Comparison of ENCODE assay signal across 9 cellular contexts in the genomic region with DNA sequence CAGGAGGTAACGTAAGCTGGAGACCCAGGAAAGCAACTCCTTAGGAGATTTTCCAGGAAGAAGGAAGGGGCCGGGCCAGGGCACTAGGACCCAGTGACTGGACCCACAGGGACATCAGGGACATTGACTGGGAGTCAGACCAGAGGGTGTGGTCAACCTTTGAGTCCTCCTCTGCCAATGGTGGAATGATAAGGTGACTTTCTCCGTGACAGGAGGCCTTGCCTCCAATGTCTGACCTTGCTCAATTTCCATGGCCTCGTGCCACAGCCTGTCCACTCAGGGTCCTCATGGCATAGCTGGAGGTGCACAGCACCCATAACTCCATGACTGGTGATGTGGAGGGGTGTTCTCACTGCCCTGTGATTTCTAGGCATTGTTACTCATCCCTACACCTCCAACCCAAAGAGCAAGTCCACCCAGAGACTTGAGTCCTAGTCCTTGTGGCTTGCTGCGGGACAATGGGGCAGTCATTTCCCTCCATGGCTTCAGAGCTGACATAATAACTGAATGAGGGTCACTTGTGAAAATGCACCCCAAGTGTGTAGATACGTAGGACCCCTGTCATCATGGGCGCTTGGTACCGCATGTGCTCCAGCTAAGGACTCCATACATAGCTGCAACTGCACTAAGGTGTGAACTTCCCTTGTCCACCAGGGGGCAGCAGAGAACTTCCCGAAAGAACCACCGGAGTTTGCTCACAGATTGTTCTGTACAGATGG.
DNase-seq lines count a peak whose midpoint lies in the region; ATAC-seq and TF ChIP-seq lines count a peak whose summit lies in the region.
"Had no signal": no experiment of that assay in that cellular context is flagged by ENCODE, and none has a peak within 500 bp of the region (broad histone marks: within the 10 kb centered on the region; RNA-seq: fewer than 3 reads in every experiment).

No MANE protein-coding gene starts in this region.

- H3K27ac ChIP-seq in brain microvascular endothelial cell: no peak overlapping the region
- H3K27ac ChIP-seq: BLaER1 treated with 17β-estradiol and CSF1 and Interleukin-3, amounts not matched to agents 10 nM and 100 nM had no signal

- TF ChIP-seq CTCF in brain microvascular endothelial cell (IDR thresholded peaks at IDR 0.05; ENCODE audit: low read depth, low read length, missing control alignments): peak; percentile 93

- peak; percentile 74 for ATAC-seq in HG03039 (IDR thresholded peaks at IDR 0.05; ENCODE audit: unreplicated experiment)

- H3K36me3 ChIP-seq in brain microvascular endothelial cell (replicated peaks): no peaks in the 10 kb centered on the region
- H3K36me3 ChIP-seq: BLaER1 treated with 17β-estradiol and CSF1 and Interleukin-3, amounts not matched to agents 10 nM and 100 nM had no signal

- DNase-seq in NK-92 treated with Interleukin-12 subunit alpha and Interleukin-12 subunit beta, amount 100 ng/mL, for 24 hours (lab: John Stamatoyannopoulos, UW): peak; percentile 39
- DNase-seq in NK-92 (lab: John Stamatoyannopoulos, UW; ENCODE audit: unreplicated experiment) (no peak), NCI-H2171 (lab: John Stamatoyannopoulos, UW) (peak; percentile 86), UCSD-AML1 (lab: John Stamatoyannopoulos, UW; ENCODE audit: unreplicated experiment) (peak; percentile 58), brain microvascular endothelial cell (peak; percentile 88), iPS-NIHi7 (ENCODE audit: extremely low spot score) (peak; percentile 92)
- DNase-seq in stimulated activated CD4-positive, alpha-beta T cell treated with anti-CD3 and anti-CD28 coated beads, Interleukin-12 subunit alpha, Interleukin-12 subunit beta, amount 100 ng/mL, for 24 hours (ENCODE audit: low read depth in 2 of 2): peak; percentile 58 to 87

- in situ Hi-C loops in brain microvascular endothelial cell (cut with HindIII; ENCODE audit: low pct_ligation_motif_present, low sequenced_read_pairs): no loop called here

- H3K4me3 ChIP-seq in brain microvascular endothelial cell (ENCODE audit: low read depth, low read length): no peak overlapping the region
- H3K4me3 ChIP-seq: BLaER1 treated with 17β-estradiol and CSF1 and Interleukin-3, amounts not matched to agents 10 nM and 100 nM had no signal

- H3K27me3 ChIP-seq in brain microvascular endothelial cell (replicated peaks): no peaks in the 10 kb centered on the region
- H3K27me3 ChIP-seq: BLaER1 treated with 17β-estradiol and CSF1 and Interleukin-3, amounts not matched to agents 10 nM and 100 nM had no signal
